Comparison of ENCODE assay signal across 8 cellular contexts in the genomic region with DNA sequence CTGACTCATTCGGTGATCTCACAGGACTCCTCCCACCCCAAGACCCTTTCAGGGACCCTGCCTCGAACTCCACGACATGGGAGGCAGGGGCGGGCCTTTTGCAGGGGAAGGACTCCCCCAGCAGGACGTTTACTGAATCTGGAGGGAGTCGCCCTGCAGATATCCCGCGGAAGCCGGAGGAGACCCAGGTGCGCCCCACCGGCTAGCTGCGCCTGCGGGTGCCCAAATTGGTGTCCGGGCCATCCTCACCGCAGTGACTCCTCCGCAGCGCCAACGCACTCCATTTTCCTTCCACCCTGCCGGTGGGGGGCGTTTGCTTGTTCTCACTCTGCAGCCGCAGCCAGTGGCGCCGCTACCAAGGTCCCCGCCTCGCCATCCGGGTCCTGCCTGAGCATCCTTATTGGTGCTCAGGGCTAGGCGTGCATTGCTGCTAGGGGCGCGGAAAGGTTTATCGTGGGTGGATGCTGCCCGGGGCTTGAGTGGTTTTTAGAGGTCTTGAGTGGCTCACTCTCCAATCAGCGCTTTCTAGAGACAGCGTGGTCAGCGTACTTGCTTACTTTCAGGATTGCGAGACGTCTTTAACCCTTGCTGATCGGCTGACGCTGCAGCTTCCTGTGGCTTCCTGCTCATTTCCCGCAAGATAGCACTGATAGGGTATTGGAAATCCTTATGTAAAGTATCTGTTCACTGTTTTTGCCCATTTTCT.
DNase-seq lines count a peak whose midpoint lies in the region; ATAC-seq, FAIRE-seq and TF ChIP-seq lines count a peak whose summit lies in the region.

No MANE protein-coding gene starts in this region.

- peaks cover 11% of the 10 kb centered on the region for H3K27me3 ChIP-seq in CD4-positive, CD25-positive, alpha-beta regulatory T cell (ENCODE audit: control insufficient read depth, insufficient read depth, low read length)
- H3K27me3 ChIP-seq in neuron (ENCODE audit: insufficient read depth, low read length) (no peaks in the 10 kb centered on the region), stomach smooth muscle (ENCODE audit: control insufficient read depth in 1 of 2, insufficient read depth in 2 of 2, low read length in 2 of 2) (peaks cover 0 to 5% of the 10 kb centered on the region in 2 donors)

- peak overlapping the region; percentile 26 for H2AFZ ChIP-seq in neuron (ENCODE audit: low read depth, low read length)

- peak; percentile 33 for TF ChIP-seq CTCF in foreskin fibroblast (IDR thresholded peaks at IDR 0.05; ENCODE audit: low read depth, low read length)

- peak overlapping the region; percentile 58 to 88 (median 86) for H3K4me3 Mint-ChIP-seq in CD4-positive, CD25-positive, alpha-beta regulatory T cell

- peaks cover 46% of the 10 kb centered on the region for H3K27me3 Mint-ChIP-seq in CD4-positive, CD25-positive, alpha-beta regulatory T cell

- H3K27ac ChIP-seq in CD4-positive, CD25-positive, alpha-beta regulatory T cell (ENCODE audit: insufficient read depth, low read length, poor library complexity, severe bottlenecking) = no peak overlapping the region
- H3K27ac ChIP-seq in stomach smooth muscle (ENCODE audit: low read length) = no peak overlapping the region

- no peak overlapping the region for H3K27ac Mint-ChIP-seq in CD4-positive, CD25-positive, alpha-beta regulatory T cell

- no peak for FAIRE-seq in RCC 7860 (lab: Jason Lieb, UNC)

- peak; percentile 40 to 74 (median 61) for DNase-seq in CD4-positive, CD25-positive, alpha-beta regulatory T cell
- peak; percentile 18 for DNase-seq in RCC 7860 (ENCODE audit: low spot score)
- DNase-seq in activated gamma-delta T cell (lab: John Stamatoyannopoulos, UW) = peak; percentile 35
- DNase-seq in foreskin fibroblast = peak; percentile 81 to 87

- no peaks in the 10 kb centered on the region for H3K36me3 ChIP-seq in CD4-positive, CD25-positive, alpha-beta regulatory T cell (ENCODE audit: control insufficient read depth, insufficient read depth, low read length)
- no peaks in the 10 kb centered on the region for H3K36me3 ChIP-seq in neuron (ENCODE audit: insufficient read depth, low read length)
- H3K36me3 ChIP-seq in stomach smooth muscle (ENCODE audit: control insufficient read depth in 2 of 2, insufficient read depth in 2 of 2, low read length in 2 of 2) = no peaks in the 10 kb centered on the region

- no peaks in the 10 kb centered on the region for H3K9me3 ChIP-seq in CD4-positive, CD25-positive, alpha-beta regulatory T cell (ENCODE audit: control insufficient read depth in 2 of 2, low read length in 2 of 2)
- H3K9me3 ChIP-seq in neuron (ENCODE audit: low read length) = no peaks in the 10 kb centered on the region
- H3K9me3 ChIP-seq in stomach smooth muscle (ENCODE audit: control insufficient read depth in 2 of 2, low read length in 2 of 2) = no peaks in the 10 kb centered on the region

- peaks cover 5 to 18% (median 11%) of the 10 kb centered on the region in 4 donors for H3K4me1 Mint-ChIP-seq in CD4-positive, CD25-positive, alpha-beta regulatory T cell

- H3K9ac ChIP-seq in stomach smooth muscle (ENCODE audit: low read length in 2 of 2) = peak overlapping the region; percentile 35 to 55

- H3K4me1 ChIP-seq in CD4-positive, CD25-positive, alpha-beta regulatory T cell (ENCODE audit: control insufficient read depth, insufficient read depth, low read length, poor library complexity, severe bottlenecking) = peaks cover 11% of the 10 kb centered on the region
- no peaks in the 10 kb centered on the region for H3K4me1 ChIP-seq in neuron (ENCODE audit: insufficient read depth, low read length)
- peaks cover 10% of the 10 kb centered on the region for H3K4me1 ChIP-seq in stomach smooth muscle (ENCODE audit: control insufficient read depth, insufficient read depth, low read length)

- peak; percentile 88 to 93 for ATAC-seq in CD4-positive, CD25-positive, alpha-beta regulatory T cell (ENCODE audit: low read depth in 2 of 2)
- ATAC-seq in GM19397 (IDR thresholded peaks at IDR 0.05; ENCODE audit: unreplicated experiment) = peak; percentile 95
- ATAC-seq in HG03520 (IDR thresholded peaks at IDR 0.05; ENCODE audit: unreplicated experiment) = peak; percentile 96

- no peaks in the 10 kb centered on the region for H3K36me3 Mint-ChIP-seq in CD4-positive, CD25-positive, alpha-beta regulatory T cell

- peaks cover 0 to 10% (median 3%) of the 10 kb centered on the region in 7 donors for H3K9me3 Mint-ChIP-seq in CD4-positive, CD25-positive, alpha-beta regulatory T cell

- peak overlapping the region; percentile 79 for H3K4me3 ChIP-seq in CD4-positive, CD25-positive, alpha-beta regulatory T cell (ENCODE audit: low read depth, low read length)
- H3K4me3 ChIP-seq in foreskin fibroblast (ENCODE audit: low read depth in 1 of 2, low read length in 2 of 2) = peak overlapping the region; percentile 53 to 70
- peak overlapping the region; percentile 47 for H3K4me3 ChIP-seq in neuron (ENCODE audit: low read length)
- H3K4me3 ChIP-seq in stomach smooth muscle (ENCODE audit: low read length in 2 of 2) = peak overlapping the region; percentile 63 to 76

Comparison
In these comparisons a context has a peak if more than half of its experiments do, and no peak if none do; other contexts are left out.
1. DNase-seq: peak in every context shown above with its lines; median percentile 84 in foreskin fibroblast; 61 in CD4-positive, CD25-positive, alpha-beta regulatory T cell; 35 in activated gamma-delta T cell; 18 in RCC 7860.